ENCODE assay signal across 9 cellular contexts in the genomic region with DNA sequence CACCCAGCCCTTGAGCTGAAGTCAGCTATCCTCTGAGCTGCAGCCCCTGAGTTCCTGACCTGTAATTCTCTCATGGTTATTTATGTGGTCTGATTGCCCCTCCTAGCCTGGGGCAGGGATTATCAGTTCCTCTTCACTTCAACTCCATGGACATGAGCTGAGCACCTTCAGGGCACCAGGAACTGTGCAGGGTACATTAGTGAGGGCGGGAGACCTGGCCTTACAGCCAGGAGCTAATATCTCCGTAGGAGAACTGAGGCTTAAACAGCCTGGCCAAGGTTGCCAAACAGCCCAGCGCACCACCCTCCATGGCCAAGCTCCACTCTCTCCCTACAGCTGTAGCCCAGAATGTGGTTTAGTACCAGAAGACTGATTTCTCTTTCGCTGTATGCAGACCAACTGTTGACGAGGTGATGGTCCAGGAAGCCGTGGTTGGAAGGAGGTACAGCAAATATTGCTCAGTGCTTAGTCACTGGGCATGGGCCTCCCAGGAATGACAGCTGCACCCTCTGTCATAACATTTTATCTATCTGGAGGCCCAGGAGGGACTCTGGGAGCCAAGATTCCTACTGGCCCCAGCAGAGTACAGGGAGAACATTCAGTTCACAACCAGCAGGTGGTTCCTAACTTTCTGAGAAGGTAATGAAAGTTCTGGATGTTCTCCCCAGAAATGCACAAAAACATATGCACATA.
DNase-seq lines count a peak whose midpoint lies in the region; ATAC-seq, FAIRE-seq and TF ChIP-seq lines count a peak whose summit lies in the region.
"Had no signal": no experiment of that assay in that cellular context is flagged by ENCODE, and none has a peak within 500 bp of the region (broad histone marks: within the 10 kb centered on the region; RNA-seq: fewer than 3 reads in every experiment).

No MANE protein-coding gene starts in this region.

- H3K9me3 ChIP-seq in SJCRH30 (replicated peaks): no peaks in the 10 kb centered on the region
- no peaks in the 10 kb centered on the region for H3K9me3 ChIP-seq in cardiac muscle cell (ENCODE audit: low read depth)
- H3K9me3 ChIP-seq in HAP-1: no peaks in the 10 kb centered on the region

- peak; percentile 97 for FAIRE-seq in urothelium cell line (lab: Jason Lieb, UNC)

- TF ChIP-seq CTCF in cardiac muscle cell (IDR thresholded peaks at IDR 0.05; ENCODE audit: low read depth, low read length) (peak; percentile 48), natural killer cell (IDR thresholded peaks at IDR 0.05) (no peak), glutamatergic neuron (IDR thresholded peaks at IDR 0.05; ENCODE audit: partially characterized antibody, unreplicated experiment) (no peak)

- H3K36me3 ChIP-seq in SJCRH30 (no peaks in the 10 kb centered on the region), cardiac muscle cell (no peaks in the 10 kb centered on the region), HAP-1 (replicated peaks) (no peaks in the 10 kb centered on the region)

- no peaks in the 10 kb centered on the region for H3K9me3 Mint-ChIP-seq in natural killer cell
- no peaks in the 10 kb centered on the region for H3K9me3 Mint-ChIP-seq in glutamatergic neuron (ENCODE audit: unreplicated experiment)
- H3K9me3 Mint-ChIP-seq: natural killer cell treated with Interleukin-12 subunit alpha and Interleukin-12 subunit beta and Interleukin-15 and Interleukin-18, amount 100 ng/mL, for 72 hours had no signal

- in situ Hi-C loops in HAP-1 (cut with MboI; ENCODE audit: low sequenced_read_pairs): no loop called here

- DNase-seq in stimulated activated CD4-positive, alpha-beta T cell treated with anti-CD3 and anti-CD28 coated beads, Interleukin-12 subunit alpha, Interleukin-12 subunit beta, amount 100 ng/mL, for 48 hours (ENCODE audit: low read depth in 2 of 3, low spot score in 1 of 3): peak; percentile 3 to 10 (median 4)
- DNase-seq in stimulated activated CD4-positive, alpha-beta T cell treated with anti-CD3 and anti-CD28 coated beads, Interleukin-4, amount 100 ng/mL, for 24 hours: no peak
- DNase-seq in SJCRH30 (peak; percentile 97 to 99), cardiac muscle cell (ENCODE audit: low read depth in 1 of 2, low spot score in 1 of 2) (peak in 1 of 2 donors; percentile 96), urothelium cell line (ENCODE audit: low spot score) (peak; percentile 93), natural killer cell (no peak), glutamatergic neuron (no peak), HAP-1 (ENCODE audit: low spot score in 2 of 2) (no peak)

- H3K36me3 Mint-ChIP-seq in natural killer cell (no peaks in the 10 kb centered on the region), glutamatergic neuron (ENCODE audit: unreplicated experiment) (no peaks in the 10 kb centered on the region)
- H3K36me3 Mint-ChIP-seq: natural killer cell treated with Interleukin-12 subunit alpha and Interleukin-12 subunit beta and Interleukin-15 and Interleukin-18, amount 100 ng/mL, for 72 hours had no signal

- H3K4me3 ChIP-seq in SJCRH30 (peak overlapping the region; percentile 45), cardiac muscle cell (no peak overlapping the region), HAP-1 (no peak overlapping the region)

- intact Hi-C loops in natural killer cell (cut with micrococcal nuclease): no loop called here

- H3K4me3 Mint-ChIP-seq in natural killer cell (no peak overlapping the region), glutamatergic neuron (ENCODE audit: unreplicated experiment) (no peak overlapping the region)
- H3K4me3 Mint-ChIP-seq: natural killer cell treated with Interleukin-12 subunit alpha and Interleukin-12 subunit beta and Interleukin-15 and Interleukin-18, amount 100 ng/mL, for 72 hours had no signal

- ATAC-seq in natural killer cell: no peak

- H3K4me1 Mint-ChIP-seq in natural killer cell: no peaks in the 10 kb centered on the region
- peaks cover 4% of the 10 kb centered on the region for H3K4me1 Mint-ChIP-seq in glutamatergic neuron (ENCODE audit: low read depth, unreplicated experiment)

- H3K27me3 Mint-ChIP-seq in natural killer cell (ENCODE audit: low read depth in 2 of 2) (peaks cover 9 to 13% of the 10 kb centered on the region in 2 donors), glutamatergic neuron (ENCODE audit: unreplicated experiment) (no peaks in the 10 kb centered on the region)

- H3K27ac ChIP-seq in SJCRH30 (peak overlapping the region; percentile 97), cardiac muscle cell (no peak overlapping the region)

- H3K4me1 ChIP-seq in SJCRH30 (peaks cover 55% of the 10 kb centered on the region), cardiac muscle cell (ENCODE audit: low read depth) (peaks cover 13% of the 10 kb centered on the region), HAP-1 (no peaks in the 10 kb centered on the region)

- H3K27ac Mint-ChIP-seq in natural killer cell (no peak overlapping the region), glutamatergic neuron (ENCODE audit: unreplicated experiment) (no peak overlapping the region)
- H3K27ac Mint-ChIP-seq: natural killer cell treated with Interleukin-12 subunit alpha and Interleukin-12 subunit beta and Interleukin-15 and Interleukin-18, amount 100 ng/mL, for 72 hours had no signal

- H3K27me3 ChIP-seq in SJCRH30 (no peaks in the 10 kb centered on the region), cardiac muscle cell (no peaks in the 10 kb centered on the region), HAP-1 (ENCODE audit: low read depth) (peaks cover 5% of the 10 kb centered on the region; the same call in 1 of the 2 replicates)

Comparison
In these comparisons a context has a peak if more than half of its experiments do, and no peak if none do; other contexts are left out.
1. DNase-seq: peak in stimulated activated CD4-positive, alpha-beta T cell treated with anti-CD3 and anti-CD28 coated beads, Interleukin-12 subunit alpha, Interleukin-12 subunit beta, amount 100 ng/mL, for 48 hours (3 of 3), SJCRH30 (2 of 2) and urothelium cell line (single experiment); none in stimulated activated CD4-positive, alpha-beta T cell treated with anti-CD3 and anti-CD28 coated beads, Interleukin-4, amount 100 ng/mL, for 24 hours (single experiment), natural killer cell (single experiment), glutamatergic neuron (single experiment) and HAP-1 (0 of 2).